19 cellular contexts compared by ENCODE assay signal in genomic region chr5:133526368-133526767, GRCh38.
"Had no signal": no experiment of that assay in that cellular context is flagged by ENCODE, and none has a peak within 500 bp of the region (broad histone marks: within the 10 kb centered on the region; RNA-seq: fewer than 3 reads in every experiment).

No MANE protein-coding gene starts in this region.

- H3K27ac ChIP-seq: lower lobe of right lung, neural progenitor cell, prostate gland, sigmoid colon, suprapubic skin, transverse colon, vagina had no signal

- H3K4me3 Mint-ChIP-seq: effector memory CD8-positive, alpha-beta T cell; immature natural killer cell; naive B cell; natural killer cell treated with Interleukin-12 subunit alpha and Interleukin-12 subunit beta and Interleukin-15 and Interleukin-18, amount 100 ng/mL, for 72 hours; neural progenitor cell; stimulated activated naive B cell treated with anti-CD40 and anti-IgM and Interleukin-4, amounts not matched to agents 10 μg/mL and 1 μg/mL and 100 μg/mL, for 72 hours; stimulated activated naive CD8-positive, alpha-beta T cell treated with anti-CD3 and anti-CD28 coated beads, Interleukin-15, amount 100 ng/mL, for 72 hours had no signal

- H3K36me3 Mint-ChIP-seq: immature natural killer cell; naive B cell; natural killer cell treated with Interleukin-12 subunit alpha and Interleukin-12 subunit beta and Interleukin-15 and Interleukin-18, amount 100 ng/mL, for 72 hours; neural progenitor cell; stimulated activated naive B cell treated with anti-CD40 and anti-IgM and Interleukin-4, amounts not matched to agents 10 μg/mL and 1 μg/mL and 100 μg/mL, for 72 hours had no signal

- H3K27me3 ChIP-seq: neural progenitor cell, sigmoid colon, transverse colon, vagina had no signal

- ATAC-seq: effector memory CD8-positive, alpha-beta T cell; left ventricle myocardium superior; lower lobe of right lung; mucosa of descending colon; natural killer cell treated with Interleukin-12 subunit alpha and Interleukin-12 subunit beta and Interleukin-15 and Interleukin-18, amount 100 ng/mL, for 72 hours; right cardiac atrium; stimulated activated naive B cell treated with anti-CD40 and anti-IgM and Interleukin-4, amounts not matched to agents 10 μg/mL and 1 μg/mL and 100 μg/mL, for 72 hours; stimulated activated naive CD8-positive, alpha-beta T cell treated with anti-CD3 and anti-CD28 coated beads, Interleukin-15, amount 100 ng/mL, for 72 hours had no signal

- H3K4me1 Mint-ChIP-seq: immature natural killer cell; naive B cell; stimulated activated naive CD8-positive, alpha-beta T cell treated with anti-CD3 and anti-CD28 coated beads, Interleukin-15, amount 100 ng/mL, for 72 hours had no signal

- H3K36me3 ChIP-seq: lower lobe of right lung, neural progenitor cell, prostate gland, sigmoid colon, suprapubic skin, transverse colon, vagina had no signal

- H3K9me3 Mint-ChIP-seq: effector memory CD8-positive, alpha-beta T cell; immature natural killer cell; naive B cell; natural killer cell treated with Interleukin-12 subunit alpha and Interleukin-12 subunit beta and Interleukin-15 and Interleukin-18, amount 100 ng/mL, for 72 hours; neural progenitor cell; stimulated activated naive B cell treated with anti-CD40 and anti-IgM and Interleukin-4, amounts not matched to agents 10 μg/mL and 1 μg/mL and 100 μg/mL, for 72 hours; stimulated activated naive CD8-positive, alpha-beta T cell treated with anti-CD3 and anti-CD28 coated beads, Interleukin-15, amount 100 ng/mL, for 72 hours had no signal

- DNase-seq: cortex of kidney; effector memory CD8-positive, alpha-beta T cell; head of caudate nucleus; hippocampal formation; immature natural killer cell; left ventricle myocardium superior; lower lobe of right lung; mucosa of descending colon; naive B cell; right cardiac atrium; sigmoid colon; stimulated activated naive B cell treated with anti-CD40 and anti-IgM and Interleukin-4, amounts not matched to agents 10 μg/mL and 1 μg/mL and 100 μg/mL, for 72 hours; stimulated activated naive CD8-positive, alpha-beta T cell treated with anti-CD3 and anti-CD28 coated beads, Interleukin-15, amount 100 ng/mL, for 72 hours; transverse colon had no signal

- H3K4me1 ChIP-seq: lower lobe of right lung, prostate gland, suprapubic skin, transverse colon, vagina had no signal

- H3K9me3 ChIP-seq: lower lobe of right lung, mucosa of descending colon, prostate gland, sigmoid colon, suprapubic skin, transverse colon, vagina had no signal

- H3K4me3 ChIP-seq: lower lobe of right lung, mucosa of descending colon, neural progenitor cell, prostate gland, sigmoid colon, suprapubic skin, transverse colon, vagina had no signal

- H3K27ac Mint-ChIP-seq: effector memory CD8-positive, alpha-beta T cell; immature natural killer cell; natural killer cell treated with Interleukin-12 subunit alpha and Interleukin-12 subunit beta and Interleukin-15 and Interleukin-18, amount 100 ng/mL, for 72 hours; neural progenitor cell; stimulated activated naive B cell treated with anti-CD40 and anti-IgM and Interleukin-4, amounts not matched to agents 10 μg/mL and 1 μg/mL and 100 μg/mL, for 72 hours; stimulated activated naive CD8-positive, alpha-beta T cell treated with anti-CD3 and anti-CD28 coated beads, Interleukin-15, amount 100 ng/mL, for 72 hours had no signal
